Comparison of ENCODE assay signal across 12 cellular contexts in genomic region chr4:186643501-186644315, GRCh38.
DNase-seq lines count a peak whose midpoint lies in the region; ATAC-seq and TF ChIP-seq lines count a peak whose summit lies in the region.
"Had no signal": no experiment of that assay in that cellular context is flagged by ENCODE, and none has a peak within 500 bp of the region (broad histone marks: within the 10 kb centered on the region; RNA-seq: fewer than 3 reads in every experiment).

No MANE protein-coding gene starts in this region.

- DNase-seq in OCI-M1 (lab: John Stamatoyannopoulos, UW), result peak; percentile 23
- DNase-seq in progenitor cell of endocrine pancreas (ENCODE audit: low spot score, unreplicated experiment), result no peak
- DNase-seq in GM19240 (ENCODE audit: insufficient read length, low spot score), result no peak
- DNase-seq in upper lobe of right lung, result no peak
- DNase-seq in foreskin melanocyte, result no peak
- DNase-seq: activated CD4-positive, alpha-beta T cell treated with anti-CD3 and anti-CD28 coated beads, Interleukin-2, amount 50 U/mL, for 4 hours; anterior cingulate cortex; MM.1S; RPMI8226 had no signal

- H3K27me3 Mint-ChIP-seq in progenitor cell of endocrine pancreas, result no peaks in the 10 kb centered on the region

- intact Hi-C loops in upper lobe of right lung (cut with DNase I), result no loop called here

- peaks cover 38% of the 10 kb centered on the region for H3K4me1 Mint-ChIP-seq in progenitor cell of endocrine pancreas (ENCODE audit: low read depth)

- TF ChIP-seq CTCF in progenitor cell of endocrine pancreas (IDR thresholded peaks at IDR 0.05; ENCODE audit: unreplicated experiment), result no peak
- no peak for TF ChIP-seq CTCF in upper lobe of right lung (IDR thresholded peaks at IDR 0.05)

- no peak overlapping the region for H3K4me3 ChIP-seq in upper lobe of right lung

- peak; percentile 50 for ATAC-seq in GM18907 (IDR thresholded peaks at IDR 0.05; ENCODE audit: unreplicated experiment)
- ATAC-seq in esophagus mucosa, result peak; percentile 89
- no peak for ATAC-seq in HG03135 (IDR thresholded peaks at IDR 0.05; ENCODE audit: unreplicated experiment)
- no peak for ATAC-seq in upper lobe of right lung

- no peak overlapping the region for H3K4me3 Mint-ChIP-seq in progenitor cell of endocrine pancreas (ENCODE audit: low read depth)

- no peaks in the 10 kb centered on the region for H3K36me3 ChIP-seq in upper lobe of right lung

- peak overlapping the region; percentile 57 for H3K27ac Mint-ChIP-seq in progenitor cell of endocrine pancreas

- no peak overlapping the region for H3K27ac ChIP-seq in upper lobe of right lung

- H3K27me3 ChIP-seq in upper lobe of right lung, result no peaks in the 10 kb centered on the region

- H3K36me3 Mint-ChIP-seq in progenitor cell of endocrine pancreas (ENCODE audit: insufficient read depth), result peaks cover 31% of the 10 kb centered on the region

- H3K4me1 ChIP-seq in upper lobe of right lung, result no peaks in the 10 kb centered on the region

- H3K9me3 ChIP-seq in upper lobe of right lung, result no peaks in the 10 kb centered on the region

- no peaks in the 10 kb centered on the region for H3K9me3 Mint-ChIP-seq in progenitor cell of endocrine pancreas (ENCODE audit: low read depth)

Comparison
In these comparisons a context has a peak if more than half of its experiments do, and no peak if none do; other contexts are left out.
1. ATAC-seq: peak in GM18907 (single experiment) and esophagus mucosa (single experiment); none in HG03135 (single experiment) and upper lobe of right lung (single experiment).